Comparison of ENCODE assay signal across 2 cellular contexts in genomic region chr4:122932763-122933162, GRCh38.
TF ChIP-seq lines count a peak whose summit lies in the region.

No MANE protein-coding gene starts in this region.

TF ChIP-seq in A549, 52 proteins besides CTCF, POLR2A, EP300 and RAD21:
- peak; percentile 32 for TF ChIP-seq MAFK (IDR thresholded peaks at IDR 0.05; ENCODE audit: partially characterized antibody)
- no peak for TF ChIP-seq HOXB5 (CRISPR knock-in tag; IDR thresholded peaks at IDR 0.05)

TF ChIP-seq in K562, 482 proteins besides CTCF, POLR2A, EP300 and RAD21:
- TF ChIP-seq MCM5 (IDR thresholded peaks at IDR 0.05; ENCODE audit: low read depth) = no peak
- no peak for TF ChIP-seq IRF9 (tag; IDR thresholded peaks at IDR 0.05)
- no peak for TF ChIP-seq PYGO2 (tag; IDR thresholded peaks at IDR 0.05)
- TF ChIP-seq EZH2 (IDR thresholded peaks at IDR 0.05; ENCODE audit: borderline replicate concordance, low read depth, low read length) = no peak
- TF ChIP-seq C11orf30 (IDR thresholded peaks at IDR 0.05; ENCODE audit: low read depth) = peak; percentile 31; the same call in 1 of the 2 replicates
- TF ChIP-seq ZNF778 (CRISPR knock-in tag; IDR thresholded peaks at IDR 0.05) = no peak
- TF ChIP-seq EGR1 (conservative IDR thresholded peaks at IDR 0.05) = no peak
- no peak for TF ChIP-seq VEZF1 (CRISPR knock-in tag; IDR thresholded peaks at IDR 0.05)
- no peak for TF ChIP-seq MECOM (CRISPR knock-in tag; IDR thresholded peaks at IDR 0.05)
- TF ChIP-seq ZNF316 (IDR thresholded peaks at IDR 0.05) = peak; percentile 80
- no peak for TF ChIP-seq ZNF282 (CRISPR knock-in tag; IDR thresholded peaks at IDR 0.05)
